Comparison of ENCODE assay signal across 20 cellular contexts in genomic region chr5:124706041-124706440, GRCh38. TPM values are rescaled to one million over a fixed set of nuclear protein-coding genes. Genes with fewer than 3 reads are reported as not detected.
DNase-seq lines count a peak whose midpoint lies in the region; ATAC-seq, FAIRE-seq and TF ChIP-seq lines count a peak whose summit lies in the region.
"Had no signal": no experiment of that assay in that cellular context is flagged by ENCODE, and none has a peak within 500 bp of the region (broad histone marks: within the 10 kb centered on the region; RNA-seq: fewer than 3 reads in every experiment).

No MANE protein-coding gene starts in this region.

- no peaks in the 10 kb centered on the region for H3K36me3 ChIP-seq in Karpas-422 (ENCODE audit: insufficient read depth, low read length)
- peaks cover 7% of the 10 kb centered on the region for H3K36me3 ChIP-seq in endodermal cell (ENCODE audit: control insufficient read depth, insufficient read depth, low read length)
- no peaks in the 10 kb centered on the region for H3K36me3 ChIP-seq in sigmoid colon
- H3K36me3 ChIP-seq: heart left ventricle, left lung, ovary, thyroid gland had no signal

- H3K4me1 ChIP-seq in Karpas-422 (ENCODE audit: low read length) (peaks cover 84% of the 10 kb centered on the region), endodermal cell (ENCODE audit: control insufficient read depth, insufficient read depth, low read length) (peaks cover 52% of the 10 kb centered on the region), sigmoid colon (peaks cover 0 to 86% (median 77%) of the 10 kb centered on the region in 4 donors)

- H3K4me2 ChIP-seq in Karpas-422 (ENCODE audit: low read depth, low read length, poor library complexity, severe bottlenecking) = peak overlapping the region; percentile 77

- H3K9me3 ChIP-seq in Karpas-422 (ENCODE audit: low read length) (no peaks in the 10 kb centered on the region), endodermal cell (ENCODE audit: control insufficient read depth, low read length) (no peaks in the 10 kb centered on the region), sigmoid colon (no peaks in the 10 kb centered on the region)
- H3K9me3 ChIP-seq: heart left ventricle, left lung, ovary, thyroid gland had no signal

- H3K27me3 ChIP-seq in Karpas-422 (ENCODE audit: low read length) (no peaks in the 10 kb centered on the region), endodermal cell (ENCODE audit: control insufficient read depth, insufficient read depth, low read length, poor library complexity, severe bottlenecking) (no peaks in the 10 kb centered on the region), sigmoid colon (no peaks in the 10 kb centered on the region)
- H3K27me3 ChIP-seq: heart left ventricle, left lung, ovary, thyroid gland had no signal

- TF ChIP-seq POLR2A in sigmoid colon (IDR thresholded peaks at IDR 0.05) = no peak

- peaks cover 5% of the 10 kb centered on the region for H3K36me3 Mint-ChIP-seq in endodermal cell (ENCODE audit: low read depth)
- H3K36me3 Mint-ChIP-seq: activated naive CD4-positive, alpha-beta T cell treated with anti-CD3 and anti-CD28 coated beads, Interleukin-2, amount 50 U/mL, for 24 hours had no signal

- H3K9me3 Mint-ChIP-seq in endodermal cell = no peaks in the 10 kb centered on the region
- H3K9me3 Mint-ChIP-seq: activated naive CD4-positive, alpha-beta T cell treated with anti-CD3 and anti-CD28 coated beads, Interleukin-2, amount 50 U/mL, for 24 hours; effector memory CD8-positive, alpha-beta T cell; T-helper 1 cell treated with Interleukin-12 subunit alpha and Interleukin-12 subunit beta and Interleukin-4 antibody, amounts not matched to agents 30 μg/mL and 1 μg/mL, for 36 hours had no signal

- H3K4me3 Mint-ChIP-seq in endodermal cell = no peak overlapping the region
- H3K4me3 Mint-ChIP-seq: activated naive CD4-positive, alpha-beta T cell treated with anti-CD3 and anti-CD28 coated beads, Interleukin-2, amount 50 U/mL, for 24 hours; T-helper 1 cell treated with Interleukin-12 subunit alpha and Interleukin-12 subunit beta and Interleukin-4 antibody, amounts not matched to agents 30 μg/mL and 1 μg/mL, for 36 hours had no signal

- ATAC-seq in HG03025 (IDR thresholded peaks at IDR 0.05; ENCODE audit: low FRiP score, unreplicated experiment) = no peak
- ATAC-seq: effector memory CD8-positive, alpha-beta T cell had no signal

- TF ChIP-seq CTCF in endodermal cell (conservative IDR thresholded peaks at IDR 0.05) = no peak
- TF ChIP-seq CTCF in sigmoid colon (IDR thresholded peaks at IDR 0.05) = no peak

- intact Hi-C loops in sigmoid colon (cut with DNase I) = loop anchor here (2.0 kb wide), 1 partner anchor 19 kb away; no protein-coding TSS in a partner anchor

- no peaks in the 10 kb centered on the region for H3K27me3 Mint-ChIP-seq in endodermal cell (ENCODE audit: insufficient read depth)
- H3K27me3 Mint-ChIP-seq: effector memory CD8-positive, alpha-beta T cell had no signal

- no peak for DNase-seq in GM18507 (ENCODE audit: extremely low spot score, insufficient read length, low read depth)
- DNase-seq in Karpas-422 = peak; percentile 78
- no peak for DNase-seq in endodermal cell
- no peak for DNase-seq in sigmoid colon
- no peak for DNase-seq in NCI-H2227 treated with DMSO at 0.1 percent for 48 hours (lab: John Stamatoyannopoulos, UW)
- DNase-seq in NCI-H187 (lab: John Stamatoyannopoulos, UW) = no peak
- DNase-seq: activated T-cell treated with anti-CD3 and anti-CD28 coated beads, Interleukin-2, amount 50 U/mL, for 48 hours; effector memory CD8-positive, alpha-beta T cell; OCI-M1; SIG-M5; stimulated activated naive CD4-positive, alpha-beta T cell treated with Interleukin-2 at 50 U/mL for 16 hours had no signal

- no peaks in the 10 kb centered on the region for H3K79me2 ChIP-seq in Karpas-422 (ENCODE audit: low read length)

- H3K9ac ChIP-seq in Karpas-422 (ENCODE audit: low read length) (peak overlapping the region; percentile 63), endodermal cell (ENCODE audit: extremely low read depth, low read length, poor library complexity, severe bottlenecking) (no peak overlapping the region)

- no peaks in the 10 kb centered on the region for H4K20me1 ChIP-seq in Karpas-422 (ENCODE audit: insufficient read depth, low read depth, low read length)

- H2AFZ ChIP-seq in Karpas-422 (ENCODE audit: low read length) = 0 out of 2 replicates have a peak overlapping the region, but pooled peaks have one; percentile 9

- no peaks in the 10 kb centered on the region for H3K9me2 ChIP-seq in Karpas-422 (replicated peaks; ENCODE audit: insufficient read depth, low read length)

- peak overlapping the region; percentile 3 for H3K27ac Mint-ChIP-seq in endodermal cell
- H3K27ac Mint-ChIP-seq: activated naive CD4-positive, alpha-beta T cell treated with anti-CD3 and anti-CD28 coated beads, Interleukin-2, amount 50 U/mL, for 24 hours; effector memory CD8-positive, alpha-beta T cell; T-helper 1 cell treated with Interleukin-12 subunit alpha and Interleukin-12 subunit beta and Interleukin-4 antibody, amounts not matched to agents 30 μg/mL and 1 μg/mL, for 36 hours had no signal

- H3K4me3 ChIP-seq in Karpas-422 (ENCODE audit: low read length) (peak overlapping the region; percentile 56), endodermal cell (ENCODE audit: low read length) (peak overlapping the region; percentile 64), sigmoid colon (no peak overlapping the region)
- H3K4me3 ChIP-seq: ovary, thyroid gland had no signal

- H3K27ac ChIP-seq in Karpas-422 (ENCODE audit: low read length) = peak overlapping the region; percentile 95
- no peak overlapping the region for H3K27ac ChIP-seq in endodermal cell (ENCODE audit: low read depth, low read length)
- peak overlapping the region in 3 of 4 donors; percentile 32 to 70 (median 44) for H3K27ac ChIP-seq in sigmoid colon
- H3K27ac ChIP-seq: ovary had no signal

- H3K4me1 Mint-ChIP-seq in endodermal cell = peaks cover 92% of the 10 kb centered on the region
- H3K4me1 Mint-ChIP-seq: activated naive CD4-positive, alpha-beta T cell treated with anti-CD3 and anti-CD28 coated beads, Interleukin-2, amount 50 U/mL, for 24 hours had no signal

- WGBS in endodermal cell (ENCODE audit: insufficient coverage in 1 of 2, insufficient read length in 1 of 2), 2 experiments = 87 to 93% methylated on average over 3 to 4 of the region's 4 CpGs
- 83 to 91% methylated on average over 4 of the region's 4 CpGs for WGBS in sigmoid colon, 2 donors

- no peak for TF ChIP-seq EP300 in sigmoid colon (IDR thresholded peaks at IDR 0.05)

- peak; percentile 75 for FAIRE-seq in GM18507 (lab: Jason Lieb, UNC)
- FAIRE-seq: astrocyte, H1 had no signal

RNA-seq across cellular contexts. Expression of gene ZNF608, which starts 40.4 kb away (rescaled TPM):
- 12.1 and 12.8 TPM in 2 replicates for total RNA-seq in Karpas-422 (2014; rRNA removed; shearing (Covaris generic); ENCODE audit: low replicate concordance)
- 100 to 1,000 TPM; 138 to 140 TPM for total RNA-seq in endodermal cell
- polyA plus RNA-seq in endodermal cell (2013, experiment 1 of 2) = 85.1 TPM
- 84.0 TPM for polyA plus RNA-seq in endodermal cell (2013, experiment 2 of 2)
- 10 to 100 TPM; 17.9 to 30.7 (median 24.0) TPM for total RNA-seq in sigmoid colon
- polyA plus RNA-seq in sigmoid colon = 1 to 10 TPM; 5.1 to 9.4 (median 6.6) TPM

Comparison
In these comparisons a context has a peak if more than half of its experiments do, and no peak if none do; other contexts are left out.
1. H3K4me3 ChIP-seq: peak in Karpas-422 (single experiment) and endodermal cell (single experiment); none in sigmoid colon (0 of 4).
2. RNA of gene ZNF608, which starts 40.4 kb away (total RNA-seq): 138 to 140 TPM in endodermal cell; 17.9 to 30.7 TPM in sigmoid colon and 12.1 to 12.8 TPM in Karpas-422; every median in the first group is over 4 times any median in the second.